Comparison of ENCODE assay signal across 25 cellular contexts in genomic region chr3:67876261-67876660, GRCh38.
"Had no signal": no experiment of that assay in that cellular context is flagged by ENCODE, and none has a peak within 500 bp of the region (broad histone marks: within the 10 kb centered on the region; RNA-seq: fewer than 3 reads in every experiment).

No MANE protein-coding gene starts in this region.

- H3K27me3 Mint-ChIP-seq: activated CD4-positive, alpha-beta memory T cell treated with anti-CD3 and anti-CD28 coated beads, Interleukin-2, amount 10 ng/mL, durations not matched to agents 7 days and 5 days; activated naive CD8-positive, alpha-beta T cell treated with anti-CD3 and anti-CD28 coated beads for 36 hours; activated T-helper 17 cell treated with anti-CD3 and anti-CD28 coated beads, Interleukin-2, amount 50 U/mL, for 72 hours; dendritic cell treated with granulocyte-macrophage colony-stimulating factor and Interleukin-4, amounts not matched to agents 40 ng/mL and 50 ng/mL, for 4 days had no signal

- DNase-seq: activated B cell treated with CpG ODN at 0.5 μM for 24 hours; activated CD4-positive, alpha-beta memory T cell treated with anti-CD3 and anti-CD28 coated beads, Interleukin-2, amount 10 ng/mL, durations not matched to agents 7 days and 5 days; activated CD4-positive, alpha-beta T cell treated with anti-CD3 and anti-CD28 coated beads for 4 hours; activated CD8-positive, alpha-beta memory T cell treated with anti-CD3 and anti-CD28 coated beads, Interleukin-2, amount 10 ng/mL, durations not matched to agents 7 days and 5 days; activated naive CD4-positive, alpha-beta T cell; activated naive CD8-positive, alpha-beta T cell treated with anti-CD3 and anti-CD28 coated beads for 36 hours; amygdala; cerebellar nuclear complex; effector CD8-positive, alpha-beta T cell; esophagus squamous epithelium; lower lobe of right lung; sigmoid colon; T-helper 1 cell; T-helper 9 cell; transverse colon had no signal

- H3K9ac ChIP-seq: parathyroid adenoma had no signal

- H3K36me3 Mint-ChIP-seq: activated CD8-positive, alpha-beta memory T cell treated with anti-CD3 and anti-CD28 coated beads, Interleukin-2, amount 10 ng/mL, durations not matched to agents 7 days and 5 days; mesothelial cell of epicardium had no signal

- H3K4me1 ChIP-seq: breast epithelium, esophagus squamous epithelium, lower lobe of right lung, parathyroid adenoma, sigmoid colon, suprapubic skin, vagina had no signal

- H3K4me3 ChIP-seq: breast epithelium, esophagus squamous epithelium, lower lobe of right lung, sigmoid colon, suprapubic skin, transverse colon, vagina had no signal

- H3K9me3 Mint-ChIP-seq: activated B cell treated with CpG ODN at 0.5 μM for 24 hours; activated CD4-positive, alpha-beta memory T cell treated with anti-CD3 and anti-CD28 coated beads, Interleukin-2, amount 10 ng/mL, durations not matched to agents 7 days and 5 days; activated naive CD8-positive, alpha-beta T cell treated with anti-CD3 and anti-CD28 coated beads for 36 hours; activated T-helper 17 cell treated with anti-CD3 and anti-CD28 coated beads, Interleukin-2, amount 50 U/mL, for 72 hours; dendritic cell treated with granulocyte-macrophage colony-stimulating factor and Interleukin-4, amounts not matched to agents 40 ng/mL and 50 ng/mL, for 4 days; mesothelial cell of epicardium; nephron; stimulated activated naive CD8-positive, alpha-beta T cell treated with anti-CD3 and anti-CD28 coated beads, Interleukin-15, Interleukin-2, amounts not matched to agents 100 ng/mL and 50 ng/mL, for 24 hours had no signal

- H3K27ac ChIP-seq: breast epithelium, esophagus squamous epithelium, lower lobe of right lung, parathyroid adenoma, sigmoid colon, suprapubic skin, transverse colon, vagina had no signal

- H3K27me3 ChIP-seq: breast epithelium, esophagus squamous epithelium, sigmoid colon, suprapubic skin, transverse colon, vagina had no signal

- H3K36me3 ChIP-seq: breast epithelium, esophagus squamous epithelium, lower lobe of right lung, sigmoid colon, suprapubic skin, transverse colon, vagina had no signal

- FAIRE-seq: endothelial cell of umbilical vein had no signal

- H3K4me1 Mint-ChIP-seq: activated B cell treated with CpG ODN at 0.5 μM for 24 hours; activated CD4-positive, alpha-beta memory T cell treated with anti-CD3 and anti-CD28 coated beads, Interleukin-2, amount 10 ng/mL, durations not matched to agents 7 days and 5 days; activated CD8-positive, alpha-beta memory T cell treated with anti-CD3 and anti-CD28 coated beads, Interleukin-2, amount 10 ng/mL, durations not matched to agents 7 days and 5 days; activated naive CD8-positive, alpha-beta T cell treated with anti-CD3 and anti-CD28 coated beads for 36 hours; activated T-helper 17 cell treated with anti-CD3 and anti-CD28 coated beads, Interleukin-2, amount 50 U/mL, for 72 hours had no signal

- H2AFZ ChIP-seq: parathyroid adenoma had no signal

- H3K27ac Mint-ChIP-seq: activated B cell treated with CpG ODN at 0.5 μM for 24 hours; activated CD4-positive, alpha-beta memory T cell treated with anti-CD3 and anti-CD28 coated beads, Interleukin-2, amount 10 ng/mL, durations not matched to agents 7 days and 5 days; activated CD8-positive, alpha-beta memory T cell treated with anti-CD3 and anti-CD28 coated beads, Interleukin-2, amount 10 ng/mL, durations not matched to agents 7 days and 5 days; activated naive CD8-positive, alpha-beta T cell treated with anti-CD3 and anti-CD28 coated beads for 36 hours; activated T-helper 17 cell treated with anti-CD3 and anti-CD28 coated beads, Interleukin-2, amount 50 U/mL, for 72 hours; dendritic cell treated with granulocyte-macrophage colony-stimulating factor and Interleukin-4, amounts not matched to agents 40 ng/mL and 50 ng/mL, for 4 days; mesothelial cell of epicardium; nephron; stimulated activated naive CD8-positive, alpha-beta T cell treated with anti-CD3 and anti-CD28 coated beads, Interleukin-15, Interleukin-2, amounts not matched to agents 100 ng/mL and 50 ng/mL, for 24 hours had no signal

- H3K9me3 ChIP-seq: breast epithelium, esophagus squamous epithelium, lower lobe of right lung, sigmoid colon, suprapubic skin, transverse colon, vagina had no signal

- H3K79me2 ChIP-seq: parathyroid adenoma had no signal

- H3K4me3 Mint-ChIP-seq: activated B cell treated with CpG ODN at 0.5 μM for 24 hours; activated CD4-positive, alpha-beta memory T cell treated with anti-CD3 and anti-CD28 coated beads, Interleukin-2, amount 10 ng/mL, durations not matched to agents 7 days and 5 days; activated CD8-positive, alpha-beta memory T cell treated with anti-CD3 and anti-CD28 coated beads, Interleukin-2, amount 10 ng/mL, durations not matched to agents 7 days and 5 days; activated naive CD8-positive, alpha-beta T cell treated with anti-CD3 and anti-CD28 coated beads for 36 hours; activated T-helper 17 cell treated with anti-CD3 and anti-CD28 coated beads, Interleukin-2, amount 50 U/mL, for 72 hours; dendritic cell treated with granulocyte-macrophage colony-stimulating factor and Interleukin-4, amounts not matched to agents 40 ng/mL and 50 ng/mL, for 4 days; mesothelial cell of epicardium; nephron; stimulated activated naive CD8-positive, alpha-beta T cell treated with anti-CD3 and anti-CD28 coated beads, Interleukin-15, Interleukin-2, amounts not matched to agents 100 ng/mL and 50 ng/mL, for 24 hours had no signal

- ATAC-seq: activated CD8-positive, alpha-beta memory T cell treated with anti-CD3 and anti-CD28 coated beads, Interleukin-2, amount 10 ng/mL, durations not matched to agents 7 days and 5 days; activated T-helper 17 cell treated with anti-CD3 and anti-CD28 coated beads, Interleukin-2, amount 50 U/mL, for 72 hours; lower lobe of right lung had no signal
